In genomic region chr3:168493412-168494205, GRCh38 we compare ENCODE assay signal across 27 cellular contexts.
"Had no signal": no experiment of that assay in that cellular context is flagged by ENCODE, and none has a peak within 500 bp of the region (broad histone marks: within the 10 kb centered on the region; RNA-seq: fewer than 3 reads in every experiment).

No MANE protein-coding gene starts in this region.

- H3K4me3 ChIP-seq: coronary artery, esophagus squamous epithelium, heart right ventricle, lower lobe of right lung, prostate gland, sigmoid colon, stomach, thyroid gland had no signal

- H3K4me1 ChIP-seq: esophagus squamous epithelium, heart right ventricle, lower lobe of right lung, prostate gland, sigmoid colon, stomach, thyroid gland had no signal

- DNase-seq: dermis blood vessel endothelial cell; effector memory CD4-positive, alpha-beta T cell; erythroblast; esophagus squamous epithelium; foreskin melanocyte; glutamatergic neuron; heart right ventricle; hypothalamus; immature natural killer cell; islet precursor cell; kidney glomerular epithelial cell; left colon; left ventricle myocardium superior; lower lobe of right lung; naive thymus-derived CD4-positive, alpha-beta T cell; nephron progenitor cell; right cardiac atrium; sigmoid colon; stimulated activated CD4-positive, alpha-beta T cell treated with anti-CD3 and anti-CD28 coated beads, Interleukin-2, amount 100 ng/mL, for 24 hours; stimulated activated CD4-positive, alpha-beta T cell treated with anti-CD3 and anti-CD28 coated beads, Interleukin-4, amount 100 ng/mL, for 24 hours; stimulated activated naive CD4-positive, alpha-beta T cell treated with Interleukin-2 at 50 U/mL for 16 hours; stomach; thyroid gland; trophoblast cell had no signal

- H3K36me3 ChIP-seq: esophagus squamous epithelium, heart right ventricle, lower lobe of right lung, prostate gland, sigmoid colon, stomach, thyroid gland had no signal

- H3K27me3 ChIP-seq: esophagus squamous epithelium, heart right ventricle, sigmoid colon, stomach, thyroid gland had no signal

- H3K27ac ChIP-seq: coronary artery, esophagus squamous epithelium, heart right ventricle, lower lobe of right lung, prostate gland, sigmoid colon, stomach, thyroid gland had no signal

- ATAC-seq: heart right ventricle; left colon; left ventricle myocardium superior; lower lobe of right lung; naive thymus-derived CD4-positive, alpha-beta T cell; right cardiac atrium; stimulated activated effector memory CD8-positive, alpha-beta T cell treated with anti-CD3 and anti-CD28 coated beads, Interleukin-12 subunit alpha, Interleukin-12 subunit beta, amount 100 ng/mL, for 72 hours had no signal

- H3K9me3 ChIP-seq: esophagus squamous epithelium, heart right ventricle, lower lobe of right lung, prostate gland, sigmoid colon, stomach, thyroid gland had no signal
